14 cellular contexts compared by ENCODE assay signal in genomic region chr4:39614487-39615162, GRCh38. TPM values are rescaled to one million over a fixed set of nuclear protein-coding genes. Genes with fewer than 3 reads are reported as not detected.
DNase-seq lines count a peak whose midpoint lies in the region; ATAC-seq, FAIRE-seq and TF ChIP-seq lines count a peak whose summit lies in the region.
"Had no signal": no experiment of that assay in that cellular context is flagged by ENCODE, and none has a peak within 500 bp of the region (broad histone marks: within the 10 kb centered on the region; RNA-seq: fewer than 3 reads in every experiment).

No MANE protein-coding gene starts in this region.

- H3K4me3 ChIP-seq in brain microvascular endothelial cell (ENCODE audit: low read depth, low read length) (no peak overlapping the region), mucosa of descending colon (no peak overlapping the region), mesendoderm (ENCODE audit: low read length) (no peak overlapping the region), MG63 (no peak overlapping the region)
- H3K4me3 ChIP-seq: esophagus muscularis mucosa, skin epidermis had no signal

- no peak overlapping the region for H3K4ac ChIP-seq in mesendoderm (ENCODE audit: low read depth, low read length)

- no CpG with 5 or more reads among the region's 3 CpGs for whole genome bisulfite sequencing in mesendoderm (ENCODE audit: extremely low coverage, insufficient coverage, low lambda C conversion rate)

- H2BK5ac ChIP-seq in mesendoderm (ENCODE audit: low read length): no peak overlapping the region

- no peak overlapping the region for H3K56ac ChIP-seq in mesendoderm (ENCODE audit: low read length)

- no peak overlapping the region for H3K27ac ChIP-seq in brain microvascular endothelial cell
- H3K27ac ChIP-seq in mesendoderm (ENCODE audit: low read depth, low read length): no peak overlapping the region
- H3K27ac ChIP-seq: skin epidermis had no signal

- H3K79me1 ChIP-seq in mesendoderm (ENCODE audit: low read length): no peaks in the 10 kb centered on the region

- FAIRE-seq in GM12891 (lab: Jason Lieb, UNC): no peak

- H3K9ac ChIP-seq in mesendoderm (ENCODE audit: low read length): no peak overlapping the region

- no peak overlapping the region for H3K18ac ChIP-seq in mesendoderm (ENCODE audit: low read length)

- H4K8ac ChIP-seq in mesendoderm (ENCODE audit: low read depth, low read length): no peak overlapping the region

- no peak for TF ChIP-seq CTCF in brain microvascular endothelial cell (IDR thresholded peaks at IDR 0.05; ENCODE audit: low read depth, low read length, missing control alignments)
- TF ChIP-seq CTCF in mucosa of descending colon (IDR thresholded peaks at IDR 0.05): no peak

- no peak overlapping the region for H3K4me2 ChIP-seq in mesendoderm (ENCODE audit: low read length)

- intact Hi-C loops in mucosa of descending colon (cut with DNase I, micrococcal nuclease): no loop called here

- H4K5ac ChIP-seq in mesendoderm (ENCODE audit: low read length): no peak overlapping the region

- ATAC-seq in HG02885 (IDR thresholded peaks at IDR 0.05; ENCODE audit: poor library complexity, unreplicated experiment): peak; percentile 37
- peak; percentile 82 for ATAC-seq in mucosa of descending colon

- H3K79me2 ChIP-seq in mesendoderm (ENCODE audit: control insufficient read depth, insufficient read depth, low read length): no peaks in the 10 kb centered on the region

- H3K9me3 ChIP-seq in mucosa of descending colon: no peaks in the 10 kb centered on the region
- H3K9me3 ChIP-seq in MG63: no peaks in the 10 kb centered on the region
- H3K9me3 ChIP-seq: esophagus muscularis mucosa had no signal

- no peak overlapping the region for H2BK15ac ChIP-seq in mesendoderm (replicated peaks; ENCODE audit: low read depth)

- no peak overlapping the region for H2AK5ac ChIP-seq in mesendoderm (ENCODE audit: low read length)

- no peak overlapping the region for H3K23ac ChIP-seq in mesendoderm (ENCODE audit: low read length)

- in situ Hi-C loops in brain microvascular endothelial cell (cut with HindIII; ENCODE audit: low pct_ligation_motif_present, low sequenced_read_pairs): no loop called here

- no peak overlapping the region for H2BK120ac ChIP-seq in mesendoderm (ENCODE audit: low read depth, low read length)

- H3K36me3 ChIP-seq in brain microvascular endothelial cell (replicated peaks) (no peaks in the 10 kb centered on the region), mucosa of descending colon (ENCODE audit: low read depth) (no peaks in the 10 kb centered on the region), mesendoderm (ENCODE audit: control insufficient read depth, insufficient read depth, low read length) (no peaks in the 10 kb centered on the region), MG63 (no peaks in the 10 kb centered on the region)

- H3K4me1 ChIP-seq in mucosa of descending colon (ENCODE audit: low read depth) (peaks cover 17% of the 10 kb centered on the region), mesendoderm (ENCODE audit: control insufficient read depth, low read depth, low read length) (no peaks in the 10 kb centered on the region)

- H3K27me3 ChIP-seq in brain microvascular endothelial cell (replicated peaks) (no peaks in the 10 kb centered on the region), mesendoderm (ENCODE audit: insufficient read depth, low read length, poor library complexity) (no peaks in the 10 kb centered on the region), MG63 (no peaks in the 10 kb centered on the region)
- H3K27me3 ChIP-seq: esophagus muscularis mucosa had no signal

- DNase-seq in AG20443 (ENCODE audit: low spot score) (peak; percentile 46), brain microvascular endothelial cell (peak; percentile 29), mucosa of descending colon (no peak), mesendoderm (no peak), MG63 (no peak), GM12891 (ENCODE audit: insufficient read length, low spot score) (no peak)
- no peak for DNase-seq in activated CD4-positive, alpha-beta T cell treated with anti-CD3 and anti-CD28 coated beads, Interleukin-2, amount 50 U/mL, for 1 hour
- DNase-seq: activated naive CD4-positive, alpha-beta T cell treated with anti-CD3 and anti-CD28 coated beads, Interleukin-2, amount 50 U/mL, for 16 hours; COR-L47; NCI-H2081 treated with DMSO at 0.1 percent for 48 hours; stimulated activated naive CD4-positive, alpha-beta T cell treated with Interleukin-2 at 50 U/mL for 16 hours had no signal

- TF ChIP-seq POLR2A in GM12891 (IDR thresholded peaks at IDR 0.05; ENCODE audit: low read depth, low read length): no peak

TF ChIP-seq in GM12891, 5 proteins besides CTCF, POLR2A, EP300 and RAD21:
- TF ChIP-seq PAX5 (IDR thresholded peaks at IDR 0.05; ENCODE audit: insufficient read depth, low read length, severe bottlenecking): no peak
- TF ChIP-seq TAF1 (IDR thresholded peaks at IDR 0.05; ENCODE audit: low read depth, low read length): no peak
- TF ChIP-seq POU2F2 (IDR thresholded peaks at IDR 0.05; ENCODE audit: low read depth, low read length): no peak
- TF ChIP-seq SPI1 (IDR thresholded peaks at IDR 0.05; ENCODE audit: low read depth, low read length): no peak
- TF ChIP-seq POLR2AphosphoS5 (IDR thresholded peaks at IDR 0.05; ENCODE audit: low read depth, low read length): no peak

RNA-seq across cellular contexts. Expression of gene SMIM14, which starts 24.0 kb away (rescaled TPM):
- total RNA-seq in mucosa of descending colon: 100 to 1,000 TPM in 2 of 3 donors, 10 to 100 TPM in 1; 69.5 to 142 (median 123) TPM
- polyA plus RNA-seq in mesendoderm (2013, experiment 1 of 2): 10.2 TPM
- 10.0 TPM for polyA plus RNA-seq in mesendoderm (2013, experiment 2 of 2)
- total RNA-seq in MG63 (2014; rRNA removed; shearing (Covaris generic); ENCODE audit: low replicate concordance): 19.0 and 19.5 TPM in 2 replicates
- polyA plus RNA-seq in GM12891 (2012; ENCODE audit: low read depth, missing spikeins): 99.2 TPM

Comparison
In these comparisons a context has a peak if more than half of its experiments do, and no peak if none do; other contexts are left out.
1. DNase-seq: peak in AG20443 (single experiment) and brain microvascular endothelial cell (single experiment); none in mucosa of descending colon (0 of 3), mesendoderm (single experiment), activated CD4-positive, alpha-beta T cell treated with anti-CD3 and anti-CD28 coated beads, Interleukin-2, amount 50 U/mL, for 1 hour (single experiment), MG63 (single experiment) and GM12891 (single experiment).